Comparison of ENCODE assay signal across 20 cellular contexts in genomic region chr20:36549628-36549941, GRCh38. TPM values are rescaled to one million over a fixed set of nuclear protein-coding genes. Genes with fewer than 3 reads are reported as not detected.
DNase-seq lines count a peak whose midpoint lies in the region; ATAC-seq and TF ChIP-seq lines count a peak whose summit lies in the region.
"Had no signal": no experiment of that assay in that cellular context is flagged by ENCODE, and none has a peak within 500 bp of the region (broad histone marks: within the 10 kb centered on the region; RNA-seq: fewer than 3 reads in every experiment).

No MANE protein-coding gene starts in this region.

- H3K4me3 ChIP-seq in ascending aorta: no peak overlapping the region
- H3K4me3 ChIP-seq in left ventricle myocardium inferior: no peak overlapping the region
- no peak overlapping the region for H3K4me3 ChIP-seq in uterus
- H3K4me3 ChIP-seq in mucosa of descending colon: no peak overlapping the region
- H3K4me3 ChIP-seq: ovary had no signal

- intact Hi-C loops in ascending aorta (cut with DNase I) (no loop called here), left ventricle myocardium inferior (cut with micrococcal nuclease) (no loop called here), sciatic nerve (cut with DNase I) (no loop called here), uterus (cut with DNase I; ENCODE audit: low total_unique reads) (no loop called here), mucosa of descending colon (cut with DNase I, micrococcal nuclease) (loop anchor here in 1 of 2 donors (10.0 kb wide), 1 partner anchor 85 kb away; no protein-coding TSS in a partner anchor)

- no peak for DNase-seq in ascending aorta (ENCODE audit: low spot score in 2 of 2)
- no peak for DNase-seq in left ventricle myocardium inferior
- DNase-seq in sciatic nerve (ENCODE audit: low spot score): no peak
- DNase-seq in uterus: no peak
- no peak for DNase-seq in DMS153 (lab: John Stamatoyannopoulos, UW)
- DNase-seq in mucosa of descending colon: no peak
- DNase-seq in midbrain (lab: John Stamatoyannopoulos, UW): no peak
- DNase-seq: activated CD4-positive, alpha-beta T cell treated with anti-CD3 and anti-CD28 coated beads, Interleukin-2, amount 50 U/mL, for 48 hours; activated naive CD4-positive, alpha-beta T cell treated with Interleukin-2 at 50 U/mL for 16 hours; effector memory CD4-positive, alpha-beta T cell; HCEC 1CT; NCI-H1092 treated with DMSO at 0.1 percent for 48 hours; NCI-H2107; NK-92 treated with Interleukin-12 subunit alpha and Interleukin-12 subunit beta, amount 100 ng/mL, for 24 hours; stimulated activated CD4-positive, alpha-beta T cell treated with anti-CD3 and anti-CD28 coated beads, Interleukin-1b, Interleukin-23, amount 100 ng/mL, for 48 hours; stimulated activated naive B cell treated with anti-CD40 and anti-IgM and Interleukin-4, amounts not matched to agents 10 μg/mL and 1 μg/mL and 100 μg/mL, for 72 hours had no signal

- H3K27ac ChIP-seq in ascending aorta (peak overlapping the region; percentile 72 to 75), left ventricle myocardium inferior (replicated peaks) (peak overlapping the region; percentile 76), uterus (peak overlapping the region; percentile 22 to 46)

- H3K36me3 ChIP-seq in ascending aorta (peaks cover 38 to 46% of the 10 kb centered on the region in 2 donors), left ventricle myocardium inferior (peaks cover 50% of the 10 kb centered on the region), uterus (no peaks in the 10 kb centered on the region), mucosa of descending colon (ENCODE audit: low read depth) (no peaks in the 10 kb centered on the region)
- H3K36me3 ChIP-seq: ovary had no signal

- no peaks in the 10 kb centered on the region for H3K9me3 ChIP-seq in ascending aorta
- no peaks in the 10 kb centered on the region for H3K9me3 ChIP-seq in left ventricle myocardium inferior (replicated peaks)
- no peaks in the 10 kb centered on the region for H3K9me3 ChIP-seq in uterus
- no peaks in the 10 kb centered on the region for H3K9me3 ChIP-seq in mucosa of descending colon
- H3K9me3 ChIP-seq: ovary had no signal

- no peaks in the 10 kb centered on the region for H3K27me3 ChIP-seq in ascending aorta
- H3K27me3 ChIP-seq in left ventricle myocardium inferior (ENCODE audit: low read depth): no peaks in the 10 kb centered on the region
- H3K27me3 ChIP-seq in uterus: no peaks in the 10 kb centered on the region
- H3K27me3 ChIP-seq: ovary had no signal

- no peak for TF ChIP-seq CTCF in ascending aorta (IDR thresholded peaks at IDR 0.05)
- no peak for TF ChIP-seq CTCF in left ventricle myocardium inferior (IDR thresholded peaks at IDR 0.05; ENCODE audit: borderline replicate concordance)
- no peak for TF ChIP-seq CTCF in uterus (IDR thresholded peaks at IDR 0.05)
- no peak for TF ChIP-seq CTCF in mucosa of descending colon (IDR thresholded peaks at IDR 0.05)

- no peak for TF ChIP-seq POLR2A in uterus (IDR thresholded peaks at IDR 0.05)

- peaks cover 10 to 42% of the 10 kb centered on the region in 2 donors for H3K4me1 ChIP-seq in ascending aorta
- H3K4me1 ChIP-seq in left ventricle myocardium inferior: peaks cover 69% of the 10 kb centered on the region
- peaks cover 2 to 17% of the 10 kb centered on the region in 2 donors for H3K4me1 ChIP-seq in uterus
- H3K4me1 ChIP-seq in mucosa of descending colon (ENCODE audit: low read depth): no peaks in the 10 kb centered on the region

- ATAC-seq in sciatic nerve: peak; percentile 23
- no peak for ATAC-seq in HG03139 (IDR thresholded peaks at IDR 0.05; ENCODE audit: unreplicated experiment)
- ATAC-seq in mucosa of descending colon: no peak
- ATAC-seq: SK-N-SH treated with all-trans-retinoic acid at 6 μM for 48 hours; stimulated activated naive B cell treated with anti-CD40 and anti-IgM and Interleukin-4, amounts not matched to agents 10 μg/mL and 1 μg/mL and 100 μg/mL, for 72 hours; WTC11 had no signal

RNA-seq across cellular contexts. Expression of gene MYL9, which starts 8.3 kb away (rescaled TPM):
- 717 TPM for total RNA-seq in ascending aorta
- 1,345 TPM for total RNA-seq in left ventricle myocardium inferior
- 709 TPM for total RNA-seq in sciatic nerve
- total RNA-seq in uterus: 1,000 to 10,000 TPM in 1 of 4 donors, 100 to 1,000 TPM in 2, 10 to 100 TPM in 1; 18.5 to 1,447 (median 245) TPM
- total RNA-seq in mucosa of descending colon: 1,000 to 10,000 TPM in 1 of 3 donors, 100 to 1,000 TPM in 1, 10 to 100 TPM in 1; 74.3 to 3,203 (median 259) TPM

RNA-seq across cellular contexts. Expression of gene TGIF2, which starts 23.8 kb away (rescaled TPM):
- total RNA-seq in ascending aorta (29.8 TPM), left ventricle myocardium inferior (5.8 TPM), sciatic nerve (25.3 TPM), uterus (10 to 100 TPM in 2 of 4 donors, 1 to 10 TPM in 2; 3.3 to 35.7 (median 17.7) TPM), mucosa of descending colon (10 to 100 TPM in 1 of 3 donors, 1 to 10 TPM in 2; 4.2 to 13.3 (median 6.5) TPM)

RNA-seq across cellular contexts. Expression of gene RAB5IF, which starts 56.0 kb away (rescaled TPM):
- total RNA-seq in ascending aorta (28.4 TPM), left ventricle myocardium inferior (56.5 TPM), sciatic nerve (33.1 TPM), uterus (10 to 100 TPM; 12.8 to 37.7 (median 28.5) TPM), mucosa of descending colon (100 to 1,000 TPM in 2 of 3 donors, 10 to 100 TPM in 1; 96.2 to 150 (median 128) TPM)
